ENCODE assay signal across 15 cellular contexts in genomic region chr17:75091855-75092327, GRCh38. TPM values are rescaled to one million over a fixed set of nuclear protein-coding genes. Genes with fewer than 3 reads are reported as not detected.
DNase-seq lines count a peak whose midpoint lies in the region; ATAC-seq, FAIRE-seq and TF ChIP-seq lines count a peak whose summit lies in the region.
"Had no signal": no experiment of that assay in that cellular context is flagged by ENCODE, and none has a peak within 500 bp of the region (broad histone marks: within the 10 kb centered on the region; RNA-seq: fewer than 3 reads in every experiment).

No MANE protein-coding gene starts in this region.

- CTCF ChIA-PET in H1 (lab: Charles Lee; ENCODE audit: partially characterized antibody): interaction anchor here (1.4 to 6.8 kb wide), 6 partner anchors 14 to 30 kb away, joined by 3 to 81 read pairs (median 8); no protein-coding TSS in a partner anchor
- CTCF ChIA-PET in naive thymus-derived CD4-positive, alpha-beta T cell (lab: Charles Lee): no interaction called here

- no peaks in the 10 kb centered on the region for H3K36me3 Mint-ChIP-seq in naive thymus-derived CD4-positive, alpha-beta T cell
- H3K36me3 Mint-ChIP-seq: naive B cell had no signal

- no peak overlapping the region for H3K56ac ChIP-seq in H1 (replicated peaks; ENCODE audit: insufficient read length, low read depth, low read length)

- H3K23me2 ChIP-seq in H1 (ENCODE audit: low read depth, low read length): peaks cover 12% of the 10 kb centered on the region

- intact Hi-C loops in right cardiac atrium (cut with DNase I) (no loop called here), Right ventricle myocardium inferior (cut with DNase I) (no loop called here), uterus (cut with DNase I; ENCODE audit: low total_unique reads) (no loop called here)
- intact Hi-C loops in naive thymus-derived CD4-positive, alpha-beta T cell (cut with micrococcal nuclease): no loop called here

- H3K27me3 Mint-ChIP-seq in naive thymus-derived CD4-positive, alpha-beta T cell: no peaks in the 10 kb centered on the region

- H3K27me3 ChIP-seq in right cardiac atrium (ENCODE audit: control insufficient read depth, insufficient read depth) (no peaks in the 10 kb centered on the region), H1 (replicated peaks in 1 of 4; ENCODE audit: control insufficient read depth in 3 of 4, extremely low read depth in 1 of 4, insufficient read depth in 3 of 4, low read length in 3 of 4) (no peaks in the 10 kb centered on the region), uterus (no peaks in the 10 kb centered on the region)
- no peaks in the 10 kb centered on the region for H3K27me3 ChIP-seq in naive thymus-derived CD4-positive, alpha-beta T cell (ENCODE audit: control insufficient read depth in 2 of 2, insufficient read depth in 2 of 2, low read length in 2 of 2)
- H3K27me3 ChIP-seq: spleen had no signal

- H4K20me1 ChIP-seq in H1 (replicated peaks in 1 of 2; ENCODE audit: control insufficient read depth in 1 of 2, insufficient read depth in 2 of 2, low read length in 2 of 2): peaks cover 0 to 5% of the 10 kb centered on the region in 2 experiments

- H3K23ac ChIP-seq in H1 (ENCODE audit: insufficient read length): no peak overlapping the region

- peak overlapping the region; percentile 74; the same call in 1 of the 2 replicates for H2BK20ac ChIP-seq in H1 (ENCODE audit: low read length)

- peak overlapping the region in 7 of 9 donors; percentile 4 to 93 (median 45) for H3K27ac Mint-ChIP-seq in naive thymus-derived CD4-positive, alpha-beta T cell

- no peak overlapping the region for H3K4ac ChIP-seq in H1 (replicated peaks; ENCODE audit: insufficient read length, low read depth, low read length)

- no peaks in the 10 kb centered on the region for H3K9me3 Mint-ChIP-seq in naive thymus-derived CD4-positive, alpha-beta T cell
- H3K9me3 Mint-ChIP-seq: naive B cell had no signal

- ATAC-seq in right cardiac atrium: no peak
- no peak for ATAC-seq in Right ventricle myocardium inferior
- no peak for ATAC-seq in naive thymus-derived CD4-positive, alpha-beta T cell
- ATAC-seq in HG02798 (IDR thresholded peaks at IDR 0.05; ENCODE audit: poor library complexity, unreplicated experiment): no peak

- peak overlapping the region; percentile 89 for H4K91ac ChIP-seq in H1 (replicated peaks; ENCODE audit: insufficient read length, low read length)

- H2BK5ac ChIP-seq in H1 (ENCODE audit: low read depth, low read length): peak overlapping the region; percentile 58

- H2BK12ac ChIP-seq in H1 (ENCODE audit: low read depth, low read length): peak overlapping the region; percentile 95; the same call in 1 of the 2 replicates

- no peak overlapping the region; the same call in 1 of the 2 replicates for H4K8ac ChIP-seq in H1 (ENCODE audit: extremely low read depth, insufficient read depth, low read length)

- DNase-seq in right cardiac atrium (no peak), Right ventricle myocardium inferior (ENCODE audit: missing footprints) (no peak), H1 (ENCODE audit: low read depth in 1 of 2, low spot score in 2 of 2) (no peak), uterus (no peak), NCI-H146 (lab: John Stamatoyannopoulos, UW) (no peak), midbrain (lab: John Stamatoyannopoulos, UW) (no peak)
- DNase-seq in naive thymus-derived CD4-positive, alpha-beta T cell: no peak
- DNase-seq: activated CD8-positive, alpha-beta memory T cell treated with anti-CD3 and anti-CD28 coated beads, Interleukin-2, amount 50 U/mL, for 4 hours; cortex of kidney; naive B cell; NCI-H2029; tibial artery had no signal

- no peak for FAIRE-seq in H1 (lab: Jason Lieb, UNC)

- peaks cover 36 to 51% (median 44%) of the 10 kb centered on the region in 7 donors for H3K4me1 Mint-ChIP-seq in naive thymus-derived CD4-positive, alpha-beta T cell

- H3K4me3 ChIP-seq in right cardiac atrium (ENCODE audit: low read length) (no peak overlapping the region), H1 (ENCODE audit: extremely low read depth in 1 of 4, insufficient read depth in 2 of 4, low read depth in 3 of 4, low read length in 4 of 4) (no peak overlapping the region; a peak in 1 of 8 replicates), uterus (no peak overlapping the region)
- H3K4me3 ChIP-seq in naive thymus-derived CD4-positive, alpha-beta T cell (ENCODE audit: low read length): no peak overlapping the region
- H3K4me3 ChIP-seq: tibial artery had no signal

- H2AK5ac ChIP-seq in H1 (ENCODE audit: low read depth, low read length): peak overlapping the region; percentile 99

- H3K9me3 ChIP-seq in right cardiac atrium (ENCODE audit: control insufficient read depth, low read length): no peaks in the 10 kb centered on the region
- no peaks in the 10 kb centered on the region for H3K9me3 ChIP-seq in H1 (ENCODE audit: insufficient read depth in 2 of 2, low read depth in 1 of 2, low read length in 1 of 2)
- no peaks in the 10 kb centered on the region for H3K9me3 ChIP-seq in naive thymus-derived CD4-positive, alpha-beta T cell (ENCODE audit: control insufficient read depth in 2 of 3, low read length in 3 of 3)
- H3K9me3 ChIP-seq in uterus: no peaks in the 10 kb centered on the region
- H3K9me3 ChIP-seq: SK-N-SH, spleen, tibial artery had no signal

- H2AFZ ChIP-seq in H1 (ENCODE audit: low read length): no peak overlapping the region

- peak overlapping the region in 2 of 10 donors; percentile 5 to 6 for H3K4me3 Mint-ChIP-seq in naive thymus-derived CD4-positive, alpha-beta T cell

- peaks cover 10% of the 10 kb centered on the region for H3K79me1 ChIP-seq in H1 (ENCODE audit: low read depth, low read length)

- no peak for TF ChIP-seq RAD21 in H1 (IDR thresholded peaks at IDR 0.05 in 1 of 2, conservative IDR thresholded peaks at IDR 0.05 in 1 of 2; ENCODE audit: low read depth in 2 of 2, low read length in 2 of 2)

- peaks cover 0 to 7% of the 10 kb centered on the region in 2 experiments; a peak in 2 of 4 replicates for H3K79me2 ChIP-seq in H1 (ENCODE audit: control insufficient read depth in 1 of 2, insufficient read depth in 2 of 2, low read length in 2 of 2)

- 0 out of 2 replicates have a peak overlapping the region, but pooled peaks have one; percentile 22 for H3K18ac ChIP-seq in H1 (ENCODE audit: extremely low read depth, low read length)

- H3K4me2 ChIP-seq in H1 (ENCODE audit: insufficient read depth in 1 of 2, low read depth in 2 of 2, low read length in 2 of 2): peak overlapping the region; percentile 44 to 46; a peak in 3 of 4 replicates
- H3K4me2 ChIP-seq: SK-N-SH had no signal

- WGBS in right cardiac atrium: 77% methylated on average over 10 of the region's 10 CpGs
- WGBS in H1 (ENCODE audit: extremely low coverage in 1 of 2, insufficient coverage in 1 of 2, insufficient read length in 1 of 2, insufficient replicate concordance in 2 of 2, low coverage in 1 of 2, low lambda C conversion rate in 2 of 2, missing lambda C conversion rate in 1 of 2), 2 experiments: 88% methylated on average over 10 of the region's 10 CpGs; no CpG with 5 or more reads in 1 of the 2 experiments

- H3K27ac ChIP-seq in right cardiac atrium (ENCODE audit: low read length): peak overlapping the region; percentile 69
- no peak overlapping the region for H3K27ac ChIP-seq in H1 (ENCODE audit: low read depth, low read length)
- no peak overlapping the region for H3K27ac ChIP-seq in naive thymus-derived CD4-positive, alpha-beta T cell (ENCODE audit: low read depth, low read length)
- H3K27ac ChIP-seq in uterus: peak overlapping the region; percentile 35 to 66
- H3K27ac ChIP-seq: tibial artery had no signal

- no peak overlapping the region for H4K5ac ChIP-seq in H1 (ENCODE audit: insufficient read length, low read depth, low read length)

- H2BK15ac ChIP-seq in H1 (ENCODE audit: low read length): peak overlapping the region; percentile 100

- H3K4me1 ChIP-seq in right cardiac atrium (ENCODE audit: control insufficient read depth, insufficient read depth, low read length) (peaks cover 6% of the 10 kb centered on the region), H1 (replicated peaks in 1 of 4; ENCODE audit: control insufficient read depth in 3 of 4, insufficient read depth in 4 of 4, low read length in 3 of 4) (peaks cover 3 to 32% (median 24%) of the 10 kb centered on the region in 4 experiments), uterus (peaks cover 0 to 7% of the 10 kb centered on the region in 2 donors)
- H3K4me1 ChIP-seq in naive thymus-derived CD4-positive, alpha-beta T cell (ENCODE audit: control insufficient read depth in 2 of 2, insufficient read depth in 2 of 2, low read length in 2 of 2): peaks cover 6 to 19% of the 10 kb centered on the region in 2 donors

- TF ChIP-seq EP300 in H1 (IDR thresholded peaks at IDR 0.05; ENCODE audit: borderline replicate concordance in 1 of 2, low read depth in 2 of 2, low read length in 2 of 2): no peak

- no peak overlapping the region for H2BK120ac ChIP-seq in H1 (replicated peaks; ENCODE audit: low read depth, low read length)

- H3K14ac ChIP-seq in H1 (ENCODE audit: insufficient read length): no peak overlapping the region

- POLR2A ChIA-PET in H1 (lab: Charles Lee; ENCODE audit: partially characterized antibody): interaction anchor here (1.0 to 1.9 kb wide), 7 partner anchors 10 to 170 kb away, joined by 3 to 10 read pairs (median 5); partner anchors contain the start of genes ARMC7, MRPL58 and MRPS7
- POLR2A ChIA-PET in naive thymus-derived CD4-positive, alpha-beta T cell (lab: Charles Lee): interaction anchor here (0.7 to 1.1 kb wide), 2 partner anchors 11 to 13 kb away, joined by 3 read pairs; no protein-coding TSS in a partner anchor

- no peaks in the 10 kb centered on the region; a peak in 1 of 8 replicates for H3K36me3 ChIP-seq in H1 (ENCODE audit: control insufficient read depth in 2 of 4, insufficient read depth in 4 of 4, low read length in 3 of 4)
- no peaks in the 10 kb centered on the region for H3K36me3 ChIP-seq in naive thymus-derived CD4-positive, alpha-beta T cell (ENCODE audit: control insufficient read depth in 2 of 3, insufficient read depth in 3 of 3, low read length in 3 of 3)
- no peaks in the 10 kb centered on the region for H3K36me3 ChIP-seq in uterus
- H3K36me3 ChIP-seq: tibial artery had no signal

- no peak overlapping the region; a peak in 1 of 7 replicates for H3K9ac ChIP-seq in H1 (replicated peaks in 1 of 4; ENCODE audit: extremely low read depth in 1 of 4, low read depth in 3 of 4, low read length in 3 of 4)
- H3K9ac ChIP-seq: SK-N-SH had no signal

- no peak for TF ChIP-seq POLR2A in H1 (IDR thresholded peaks at IDR 0.05; ENCODE audit: control extremely low read depth in 1 of 2, low read depth in 2 of 2, low read length in 2 of 2)
- TF ChIP-seq POLR2A in uterus (IDR thresholded peaks at IDR 0.05): no peak

- TF ChIP-seq CTCF in H1 (IDR thresholded peaks at IDR 0.05; ENCODE audit: control extremely low read depth in 1 of 3, insufficient read depth in 1 of 3, low read depth in 1 of 3, low read length in 3 of 3): no peak
- TF ChIP-seq CTCF in uterus (IDR thresholded peaks at IDR 0.05): no peak

RNA-seq across cellular contexts. Expression of gene SLC16A5, which starts 4.1 kb away (rescaled TPM):
- total RNA-seq in right cardiac atrium (10 to 100 TPM; 12.7 to 21.6 (median 18.5) TPM), Right ventricle myocardium inferior (7.1 TPM), uterus (10 to 100 TPM in 2 of 4 donors, 1 to 10 TPM in 1, not detected in 1; 4.1 to 17.5 (median 12.1) TPM)
- polyA plus RNA-seq in right cardiac atrium (12.7 TPM), H1 (2011; rRNA removed) (34.7 and 54.8 TPM in 2 replicates)
- total RNA-seq in H1 (2021; fragmentation: NEBNext Ultra II Directional; extraction: Animal tissue kit (Norgen Biotek cat#: 25700)): 16.6 and 17.1 TPM in 2 replicates
- polyA plus RNA-seq in H1 (2011; cell fraction: cytosol; rRNA removed): 28.9 TPM
- 82.9 TPM for polyA plus RNA-seq in H1 (2011; cell fraction: nucleus; rRNA removed)
- polyA plus RNA-seq in H1 (2012, experiment 1 of 2): 14.3 to 26.5 TPM (median 20.8 TPM) in 4 replicates
- 12.9 TPM for polyA plus RNA-seq in H1 (2012, experiment 2 of 2)
- polyA plus RNA-seq in H1 (2013, experiment 1 of 2): 22.7 TPM
- 21.6 TPM for polyA plus RNA-seq in H1 (2013, experiment 2 of 2)
- 15.2 and 17.8 TPM in 2 replicates for polyA minus RNA-seq in H1 (2011; rRNA and poly(A)+ RNA removed)
- polyA minus RNA-seq in H1 (2011; cell fraction: cytosol; rRNA and poly(A)+ RNA removed): 11.3 TPM
- 24.1 TPM for polyA minus RNA-seq in H1 (2011; cell fraction: nucleus; rRNA and poly(A)+ RNA removed)
- 10 to 100 TPM in 4 of 5 experiments, 1 to 10 TPM in 1; 9.2 to 26.3 (median 24.5) TPM for total RNA-seq in naive thymus-derived CD4-positive, alpha-beta T cell
- polyA plus RNA-seq in naive thymus-derived CD4-positive, alpha-beta T cell: 1 to 10 TPM; 5.9 to 7.6 TPM

RNA-seq across cellular contexts. Expression of gene ARMC7, which starts 17.9 kb away (rescaled TPM):
- total RNA-seq in right cardiac atrium (10 to 100 TPM in 1 of 4 donors, 1 to 10 TPM in 3; 9.4 to 10.9 (median 9.6) TPM), Right ventricle myocardium inferior (6.4 TPM), uterus (1 to 10 TPM in 2 of 4 donors, under 1 TPM in 2; 0.29 to 9.2 (median 2.0) TPM)
- polyA plus RNA-seq in right cardiac atrium (7.7 TPM), H1 (2011; rRNA removed) (9.8 and 12.4 TPM in 2 replicates)
- 13.6 TPM in 2 replicates for total RNA-seq in H1 (2021; fragmentation: NEBNext Ultra II Directional; extraction: Animal tissue kit (Norgen Biotek cat#: 25700))
- polyA plus RNA-seq in H1 (2011; cell fraction: cytosol; rRNA removed): 7.4 TPM
- 12.7 TPM for polyA plus RNA-seq in H1 (2011; cell fraction: nucleus; rRNA removed)
- 14.0 to 16.0 TPM (median 14.9 TPM) in 4 replicates for polyA plus RNA-seq in H1 (2012, experiment 1 of 2)
- polyA plus RNA-seq in H1 (2012, experiment 2 of 2): 13.2 TPM
- polyA plus RNA-seq in H1 (2013, experiment 1 of 2): 8.2 TPM
- 7.8 TPM for polyA plus RNA-seq in H1 (2013, experiment 2 of 2)
- polyA minus RNA-seq in H1 (2011; rRNA and poly(A)+ RNA removed): 12.2 and 13.7 TPM in 2 replicates
- polyA minus RNA-seq in H1 (2011; cell fraction: cytosol; rRNA and poly(A)+ RNA removed): 10.2 TPM
- 12.6 TPM for polyA minus RNA-seq in H1 (2011; cell fraction: nucleus; rRNA and poly(A)+ RNA removed)
- total RNA-seq in naive thymus-derived CD4-positive, alpha-beta T cell: 10 to 100 TPM in 4 of 5 experiments, 1 to 10 TPM in 1; 5.8 to 18.9 (median 17.8) TPM
- polyA plus RNA-seq in naive thymus-derived CD4-positive, alpha-beta T cell: 1 to 10 TPM; 1.8 to 4.4 TPM

RNA-seq across cellular contexts. Expression of gene NT5C, which starts 39.7 kb away (rescaled TPM):
- total RNA-seq in right cardiac atrium (10 to 100 TPM; 29.1 to 35.9 (median 33.3) TPM), Right ventricle myocardium inferior (24.6 TPM), uterus (10 to 100 TPM; 30.2 to 60.0 (median 44.9) TPM)
- polyA plus RNA-seq in right cardiac atrium (37.5 TPM), H1 (2011; rRNA removed) (66.4 and 98.6 TPM in 2 replicates)
- total RNA-seq in H1 (2021; fragmentation: NEBNext Ultra II Directional; extraction: Animal tissue kit (Norgen Biotek cat#: 25700)): 52.1 and 66.9 TPM in 2 replicates
- polyA plus RNA-seq in H1 (2011; cell fraction: cytosol; rRNA removed): 92.6 TPM
- polyA plus RNA-seq in H1 (2011; cell fraction: nucleus; rRNA removed): 145 TPM
- 38.9 to 77.9 TPM (median 68.7 TPM) in 4 replicates for polyA plus RNA-seq in H1 (2012, experiment 1 of 2)
- polyA plus RNA-seq in H1 (2012, experiment 2 of 2): 57.5 TPM
- polyA plus RNA-seq in H1 (2013, experiment 1 of 2): 69.7 TPM
- polyA plus RNA-seq in H1 (2013, experiment 2 of 2): 60.6 TPM
- polyA minus RNA-seq in H1 (2011; rRNA and poly(A)+ RNA removed): 12.1 and 14.9 TPM in 2 replicates
- 16.7 TPM for polyA minus RNA-seq in H1 (2011; cell fraction: cytosol; rRNA and poly(A)+ RNA removed)
- polyA minus RNA-seq in H1 (2011; cell fraction: nucleus; rRNA and poly(A)+ RNA removed): 44.4 TPM
- 10 to 100 TPM; 23.4 to 54.8 (median 37.5) TPM for total RNA-seq in naive thymus-derived CD4-positive, alpha-beta T cell
- 10 to 100 TPM; 31.1 to 33.1 TPM for polyA plus RNA-seq in naive thymus-derived CD4-positive, alpha-beta T cell

RNA-seq across cellular contexts. Expression of gene KCTD2, which starts 44.9 kb away (rescaled TPM):
- total RNA-seq in right cardiac atrium (10 to 100 TPM; 22.3 to 27.5 (median 23.1) TPM), Right ventricle myocardium inferior (26.7 TPM), uterus (10 to 100 TPM in 2 of 4 donors, 1 to 10 TPM in 2; 2.4 to 39.0 (median 15.0) TPM)
- polyA plus RNA-seq in right cardiac atrium (22.8 TPM), H1 (2011; rRNA removed) (32.6 and 36.8 TPM in 2 replicates)
- total RNA-seq in H1 (2021; fragmentation: NEBNext Ultra II Directional; extraction: Animal tissue kit (Norgen Biotek cat#: 25700)): 33.7 and 34.1 TPM in 2 replicates
- polyA plus RNA-seq in H1 (2011; cell fraction: cytosol; rRNA removed): 34.2 TPM
- 34.2 TPM for polyA plus RNA-seq in H1 (2011; cell fraction: nucleus; rRNA removed)
- polyA plus RNA-seq in H1 (2012, experiment 1 of 2): 28.4 to 33.2 TPM (median 30.1 TPM) in 4 replicates
- 27.2 TPM for polyA plus RNA-seq in H1 (2012, experiment 2 of 2)
- 19.6 TPM for polyA plus RNA-seq in H1 (2013, experiment 1 of 2)
- polyA plus RNA-seq in H1 (2013, experiment 2 of 2): 19.1 TPM
- polyA minus RNA-seq in H1 (2011; rRNA and poly(A)+ RNA removed): 40.0 and 40.9 TPM in 2 replicates
- polyA minus RNA-seq in H1 (2011; cell fraction: cytosol; rRNA and poly(A)+ RNA removed): 16.6 TPM
- 13.5 TPM for polyA minus RNA-seq in H1 (2011; cell fraction: nucleus; rRNA and poly(A)+ RNA removed)
- 10 to 100 TPM; 19.5 to 35.7 (median 23.0) TPM for total RNA-seq in naive thymus-derived CD4-positive, alpha-beta T cell
- 1 to 10 TPM; 4.8 to 8.7 TPM for polyA plus RNA-seq in naive thymus-derived CD4-positive, alpha-beta T cell

RNA-seq across cellular contexts. Expression of gene ATP5PD, which starts 45.1 kb away (rescaled TPM):
- total RNA-seq in right cardiac atrium: 100 to 1,000 TPM; 702 to 831 (median 748) TPM
- 2,009 TPM for polyA plus RNA-seq in right cardiac atrium
- total RNA-seq in Right ventricle myocardium inferior: 863 TPM
- total RNA-seq in H1 (2021; fragmentation: NEBNext Ultra II Directional; extraction: Animal tissue kit (Norgen Biotek cat#: 25700)): 326 and 335 TPM in 2 replicates
- 254 and 407 TPM in 2 replicates for polyA plus RNA-seq in H1 (2011; rRNA removed)
- 359 TPM for polyA plus RNA-seq in H1 (2011; cell fraction: cytosol; rRNA removed)
- polyA plus RNA-seq in H1 (2011; cell fraction: nucleus; rRNA removed): 101 TPM
- 445 to 644 TPM (median 486 TPM) in 4 replicates for polyA plus RNA-seq in H1 (2012, experiment 1 of 2)
- 293 TPM for polyA plus RNA-seq in H1 (2012, experiment 2 of 2)
- polyA plus RNA-seq in H1 (2013, experiment 1 of 2): 532 TPM
- polyA plus RNA-seq in H1 (2013, experiment 2 of 2): 533 TPM
- 160 and 164 TPM in 2 replicates for polyA minus RNA-seq in H1 (2011; rRNA and poly(A)+ RNA removed)
- 92.8 TPM for polyA minus RNA-seq in H1 (2011; cell fraction: cytosol; rRNA and poly(A)+ RNA removed)
- polyA minus RNA-seq in H1 (2011; cell fraction: nucleus; rRNA and poly(A)+ RNA removed): 69.1 TPM
- 100 to 1,000 TPM; 113 to 195 (median 161) TPM for total RNA-seq in naive thymus-derived CD4-positive, alpha-beta T cell
- polyA plus RNA-seq in naive thymus-derived CD4-positive, alpha-beta T cell: 100 to 1,000 TPM; 362 to 478 TPM
- total RNA-seq in uterus: 100 to 1,000 TPM; 117 to 282 (median 168) TPM

Comparison
In these comparisons a context has a peak if more than half of its experiments do, and no peak if none do; other contexts are left out.
1. H3K27ac ChIP-seq: peak in right cardiac atrium (single experiment) and uterus (2 of 2); none in H1 (single experiment) and naive thymus-derived CD4-positive, alpha-beta T cell (single experiment).